Comparison of ENCODE assay signal across 29 cellular contexts in the genomic region with DNA sequence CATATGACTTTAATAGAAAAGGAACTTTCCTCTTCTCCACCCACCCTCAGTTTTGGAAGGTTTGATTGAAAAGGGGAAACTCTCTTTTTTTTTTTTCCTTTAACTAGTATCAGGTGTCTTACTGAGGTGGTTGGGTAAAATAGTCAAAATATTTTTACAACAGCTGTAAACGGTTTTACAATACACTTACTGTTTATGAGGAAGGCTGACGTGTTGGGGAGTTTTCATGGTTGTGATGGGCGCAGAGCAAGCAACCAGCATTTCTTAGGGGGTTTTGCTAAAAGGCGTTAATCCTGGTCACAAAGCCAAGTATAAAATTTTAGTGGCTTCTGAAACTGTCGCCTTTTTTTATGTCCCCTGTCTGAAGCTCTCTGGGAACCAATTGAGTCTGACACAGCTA.
A peak's percentile ranks its signal among the peaks of the same experiment; 100 is the strongest.
DNase-seq lines count a peak whose midpoint lies in the region; ATAC-seq, FAIRE-seq and TF ChIP-seq lines count a peak whose summit lies in the region.
"Had no signal": no experiment of that assay in that cellular context is flagged by ENCODE, and none has a peak within 500 bp of the region (broad histone marks: within the 10 kb centered on the region; RNA-seq: fewer than 3 reads in every experiment).

No MANE protein-coding gene starts in this region.

- H3K23ac ChIP-seq in neuronal stem cell (ENCODE audit: low read depth, low read length, poor library complexity): no peak overlapping the region

- no peaks in the 10 kb centered on the region for H3K79me1 ChIP-seq in neuronal stem cell (ENCODE audit: low read depth, low read length)

- no peak overlapping the region for H4K8ac ChIP-seq in neuronal stem cell (ENCODE audit: low read depth, low read length)

- H2BK12ac ChIP-seq in neuronal stem cell (ENCODE audit: low read length): no peak overlapping the region

- H3K36me3 Mint-ChIP-seq in astrocyte (ENCODE audit: low read depth, unreplicated experiment): no peaks in the 10 kb centered on the region
- H3K36me3 Mint-ChIP-seq: brain had no signal

- H3K4me3 ChIP-seq in astrocyte (ENCODE audit: insufficient read depth, low read depth, low read length) (no peak overlapping the region), neuronal stem cell (ENCODE audit: low read length in 2 of 2) (no peak overlapping the region), breast epithelium (no peak overlapping the region)
- no peak overlapping the region for H3K4me3 ChIP-seq in effector memory CD4-positive, alpha-beta T cell (ENCODE audit: insufficient read depth, low read depth, low read length, poor library complexity, severe bottlenecking)
- H3K4me3 ChIP-seq: BLaER1, esophagus squamous epithelium, gastrocnemius medialis, hepatocyte, right atrium auricular region, thoracic aorta had no signal

- no peak overlapping the region for H4K91ac ChIP-seq in neuronal stem cell (ENCODE audit: low read depth, low read length, poor library complexity)

- H3K27ac ChIP-seq in astrocyte (ENCODE audit: low read depth, low read length): no peak overlapping the region
- H3K27ac ChIP-seq in neuronal stem cell (replicated peaks; ENCODE audit: low read length): no peak overlapping the region
- H3K27ac ChIP-seq in breast epithelium: no peak overlapping the region
- no peak overlapping the region for H3K27ac ChIP-seq in effector memory CD4-positive, alpha-beta T cell (ENCODE audit: insufficient read depth, low read length, poor library complexity, severe bottlenecking)
- H3K27ac ChIP-seq: BLaER1, esophagus squamous epithelium, gastrocnemius medialis, hepatocyte, right atrium auricular region, VCaP had no signal

- H4K20me1 ChIP-seq in astrocyte (ENCODE audit: insufficient read depth, low read length): no peaks in the 10 kb centered on the region
- H4K20me1 ChIP-seq: BLaER1 had no signal

- FAIRE-seq in astrocyte (lab: Jason Lieb, UNC): no peak

- H2BK5ac ChIP-seq in neuronal stem cell (ENCODE audit: low read length): no peak overlapping the region

- H3K14ac ChIP-seq in neuronal stem cell (ENCODE audit: low read length): no peak overlapping the region

- no peak overlapping the region for H2BK15ac ChIP-seq in neuronal stem cell (ENCODE audit: low read length)

- no peak overlapping the region for H2BK120ac ChIP-seq in neuronal stem cell (ENCODE audit: low read depth, low read length)

- no peaks in the 10 kb centered on the region for H3K9me3 ChIP-seq in astrocyte (ENCODE audit: insufficient read depth, low read depth, low read length)
- no peaks in the 10 kb centered on the region for H3K9me3 ChIP-seq in neuronal stem cell (replicated peaks in 1 of 2; ENCODE audit: control insufficient read depth in 2 of 2, insufficient read depth in 1 of 2, low read depth in 1 of 2, low read length in 2 of 2)
- no peaks in the 10 kb centered on the region for H3K9me3 ChIP-seq in breast epithelium
- no peaks in the 10 kb centered on the region for H3K9me3 ChIP-seq in effector memory CD4-positive, alpha-beta T cell (ENCODE audit: control insufficient read depth, low read length)
- H3K9me3 ChIP-seq: BLaER1, esophagus squamous epithelium, gastrocnemius medialis, right atrium auricular region, thoracic aorta had no signal

- H3K4me1 ChIP-seq in astrocyte (ENCODE audit: insufficient read depth, low read length) (peaks cover 28% of the 10 kb centered on the region), neuronal stem cell (ENCODE audit: control insufficient read depth in 2 of 2, insufficient read depth in 1 of 2, low read depth in 1 of 2, low read length in 2 of 2) (peaks cover 18 to 34% of the 10 kb centered on the region in 2 donors), breast epithelium (no peaks in the 10 kb centered on the region)
- no peaks in the 10 kb centered on the region for H3K4me1 ChIP-seq in effector memory CD4-positive, alpha-beta T cell (ENCODE audit: control insufficient read depth, insufficient read depth, low read length, poor library complexity, severe bottlenecking)
- H3K4me1 ChIP-seq: esophagus squamous epithelium, gastrocnemius medialis, right atrium auricular region had no signal

- no peak for TF ChIP-seq POLR2A in breast epithelium (IDR thresholded peaks at IDR 0.05)

- H3K36me3 ChIP-seq in astrocyte (ENCODE audit: insufficient read depth, low read length) (no peaks in the 10 kb centered on the region), neuronal stem cell (replicated peaks in 1 of 2; ENCODE audit: control insufficient read depth in 2 of 2, insufficient read depth in 2 of 2, low read length in 2 of 2) (no peaks in the 10 kb centered on the region), breast epithelium (no peaks in the 10 kb centered on the region)
- no peaks in the 10 kb centered on the region for H3K36me3 ChIP-seq in effector memory CD4-positive, alpha-beta T cell (ENCODE audit: control insufficient read depth, insufficient read depth, low read length)
- H3K36me3 ChIP-seq: BLaER1, esophagus squamous epithelium, gastrocnemius medialis, right atrium auricular region, thoracic aorta had no signal

- H3K4me3 Mint-ChIP-seq in astrocyte (ENCODE audit: unreplicated experiment): no peak overlapping the region
- H3K4me3 Mint-ChIP-seq: activated CD4-positive, alpha-beta T cell treated with anti-CD3 and anti-CD28 coated beads for 36 hours; stimulated activated naive CD8-positive, alpha-beta T cell treated with anti-CD3 and anti-CD28 coated beads, Interleukin-15, amount 100 ng/mL, for 72 hours; T-helper 2 cell treated with Interferon-gamma antibody and Interleukin-4, amounts not matched to agents 5 μg/mL and 100 μg/mL, for 36 hours had no signal

- no CpG with 5 or more reads among the region's 5 CpGs for WGBS in neuronal stem cell (ENCODE audit: extremely low coverage in 2 of 2, insufficient read length in 2 of 2, insufficient replicate concordance in 1 of 2), 2 donors

- POLR2A ChIA-PET in HEK293T (lab: Yijun Ruan, JAX): no interaction called here

- H3K27me3 Mint-ChIP-seq in astrocyte (ENCODE audit: low read depth, unreplicated experiment): no peaks in the 10 kb centered on the region

- no peak for ATAC-seq in HG02840 (IDR thresholded peaks at IDR 0.05; ENCODE audit: low FRiP score, unreplicated experiment)
- ATAC-seq: activated CD4-positive, alpha-beta T cell treated with anti-CD3 and anti-CD28 coated beads for 36 hours; gastrocnemius medialis; stimulated activated naive CD8-positive, alpha-beta T cell treated with anti-CD3 and anti-CD28 coated beads, Interleukin-15, amount 100 ng/mL, for 72 hours had no signal

- H3K18ac ChIP-seq in neuronal stem cell (ENCODE audit: low read length): no peak overlapping the region

- peaks cover 42% of the 10 kb centered on the region for H3K4me1 Mint-ChIP-seq in astrocyte (ENCODE audit: low read depth, unreplicated experiment)
- H3K4me1 Mint-ChIP-seq: activated CD4-positive, alpha-beta T cell treated with anti-CD3 and anti-CD28 coated beads for 36 hours; stimulated activated naive CD8-positive, alpha-beta T cell treated with anti-CD3 and anti-CD28 coated beads, Interleukin-15, amount 100 ng/mL, for 72 hours had no signal

- H3K27me3 ChIP-seq in astrocyte (ENCODE audit: insufficient read depth, low read length) (no peaks in the 10 kb centered on the region), neuronal stem cell (ENCODE audit: control insufficient read depth in 3 of 3, insufficient read depth in 3 of 3, low read depth in 1 of 3, low read length in 3 of 3) (no peaks in the 10 kb centered on the region), breast epithelium (no peaks in the 10 kb centered on the region)
- H3K27me3 ChIP-seq in effector memory CD4-positive, alpha-beta T cell (replicated peaks; ENCODE audit: control insufficient read depth, insufficient read depth, low read length, poor library complexity, severe bottlenecking): no peaks in the 10 kb centered on the region
- H3K27me3 ChIP-seq: BLaER1, hepatocyte, right atrium auricular region had no signal

- no peaks in the 10 kb centered on the region for H3K79me2 ChIP-seq in astrocyte (ENCODE audit: insufficient read depth, low read length)
- H3K79me2 ChIP-seq: hepatocyte had no signal

- CTCF ChIA-PET in HEK293T (lab: Yijun Ruan, JAX): interaction anchor here (0.7 kb wide), 1 partner anchor 30 kb away, joined by 7 read pairs; no protein-coding TSS in a partner anchor

- TF ChIP-seq CTCF in astrocyte (IDR thresholded peaks at IDR 0.05; ENCODE audit: insufficient read depth, low read depth, low read length) (no peak), breast epithelium (IDR thresholded peaks at IDR 0.05) (no peak)

- H3K27ac Mint-ChIP-seq in astrocyte (ENCODE audit: unreplicated experiment): peak overlapping the region; percentile 53
- H3K27ac Mint-ChIP-seq: activated CD4-positive, alpha-beta T cell treated with anti-CD3 and anti-CD28 coated beads for 36 hours; activated T-helper 2 cell treated with anti-CD3 and anti-CD28 coated beads, Interferon-gamma antibody, Interleukin-2, Interleukin-4, amounts not matched to agents 10 μg/mL and 5 μg/mL and 100 μg/mL, durations not matched to agents 14 hours and 24 hours and 36 hours; stimulated activated naive CD8-positive, alpha-beta T cell treated with anti-CD3 and anti-CD28 coated beads, Interleukin-15, amount 100 ng/mL, for 72 hours; T-helper 2 cell treated with Interferon-gamma antibody and Interleukin-4, amounts not matched to agents 5 μg/mL and 100 μg/mL, for 36 hours had no signal

- no peaks in the 10 kb centered on the region for H3K9me3 Mint-ChIP-seq in astrocyte (ENCODE audit: unreplicated experiment)
- H3K9me3 Mint-ChIP-seq: activated T-helper 2 cell treated with anti-CD3 and anti-CD28 coated beads, Interferon-gamma antibody, Interleukin-2, Interleukin-4, amounts not matched to agents 10 μg/mL and 5 μg/mL and 100 μg/mL, durations not matched to agents 14 hours and 24 hours and 36 hours; HFFc6; stimulated activated naive CD8-positive, alpha-beta T cell treated with anti-CD3 and anti-CD28 coated beads, Interleukin-15, amount 100 ng/mL, for 72 hours; T-helper 2 cell treated with Interferon-gamma antibody and Interleukin-4, amounts not matched to agents 5 μg/mL and 100 μg/mL, for 36 hours had no signal

- H3K4ac ChIP-seq in neuronal stem cell (ENCODE audit: low read length): no peak overlapping the region

- H3K4me2 ChIP-seq in astrocyte (ENCODE audit: low read length) (peak overlapping the region; percentile 23), neuronal stem cell (ENCODE audit: insufficient read depth, low read length, poor library complexity, severe bottlenecking) (no peak overlapping the region)
- H3K4me2 ChIP-seq: hepatocyte had no signal

- intact Hi-C loops in breast epithelium (cut with DNase I; ENCODE audit: low total_unique reads): no loop called here

- H2AK5ac ChIP-seq in neuronal stem cell (ENCODE audit: low read depth, low read length): no peak overlapping the region

- H2AFZ ChIP-seq in astrocyte (ENCODE audit: low read depth, low read length) (no peak overlapping the region), neuronal stem cell (ENCODE audit: low read length) (peak overlapping the region; percentile 55)
- H2AFZ ChIP-seq: hepatocyte had no signal

- DNase-seq in HEK293T (ENCODE audit: extremely low spot score) (no peak), astrocyte (ENCODE audit: low read depth) (no peak), neuronal stem cell (ENCODE audit: low spot score) (no peak), breast epithelium (ENCODE audit: low spot score in 2 of 2) (no peak), NCI-H2227 treated with DMSO at 0.1 percent for 48 hours (lab: John Stamatoyannopoulos, UW) (no peak)
- DNase-seq in effector memory CD4-positive, alpha-beta T cell: no peak
- DNase-seq: activated CD4-positive, alpha-beta T cell treated with anti-CD3 and anti-CD28 coated beads for 36 hours; activated naive CD4-positive, alpha-beta T cell treated with anti-CD3 and anti-CD28 coated beads, Interleukin-2, amount 50 U/mL, for 16 hours; activated T-cell treated with anti-CD3 and anti-CD28 coated beads for 4 hours; esophagus squamous epithelium; gastrocnemius medialis; HFFc6; NCI-H1092 treated with DMSO at 0.1 percent for 48 hours; NCI-H187; NCI-H524 treated with DMSO at 0.1 percent for 48 hours; posterior cingulate gyrus; SHP77; stimulated activated CD4-positive, alpha-beta T cell treated with anti-CD3 and anti-CD28 coated beads, Interleukin-12 subunit alpha, Interleukin-12 subunit beta, amount 100 ng/mL, for 4 hours; stimulated activated CD4-positive, alpha-beta T cell treated with anti-CD3 and anti-CD28 coated beads, Interleukin-2, amount 100 ng/mL, for 48 hours; stimulated activated naive CD8-positive, alpha-beta T cell treated with anti-CD3 and anti-CD28 coated beads, Interleukin-15, amount 100 ng/mL, for 72 hours had no signal

- H3K9ac ChIP-seq in astrocyte (ENCODE audit: low read length): no peak overlapping the region
- H3K9ac ChIP-seq in neuronal stem cell (ENCODE audit: low read depth, low read length, poor library complexity): no peak overlapping the region
- H3K9ac ChIP-seq: BLaER1 had no signal
